23 cellular contexts compared by ENCODE assay signal in genomic region chr13:101989798-101990350, GRCh38.
DNase-seq lines count a peak whose midpoint lies in the region; ATAC-seq and TF ChIP-seq lines count a peak whose summit lies in the region.
"Had no signal": no experiment of that assay in that cellular context is flagged by ENCODE, and none has a peak within 500 bp of the region (broad histone marks: within the 10 kb centered on the region; RNA-seq: fewer than 3 reads in every experiment).

No MANE protein-coding gene starts in this region.

- no peak overlapping the region for H3K27ac ChIP-seq in GM23248
- H3K27ac ChIP-seq: BLaER1, RWPE1 had no signal

- no peaks in the 10 kb centered on the region for H3K79me2 ChIP-seq in GM23248 (ENCODE audit: insufficient read depth)

- peak; percentile 1 for DNase-seq in GM23248
- peak; percentile 12 for DNase-seq in epithelial cell of proximal tubule (ENCODE audit: low read depth)
- DNase-seq in kidney tubule cell (ENCODE audit: low spot score), result peak; percentile 26
- DNase-seq in retinal pigment epithelial cell (ENCODE audit: low read depth), result peak; percentile 56
- no peak for DNase-seq in activated naive CD4-positive, alpha-beta T cell treated with anti-CD3 and anti-CD28 coated beads, Interleukin-2, amount 50 U/mL, for 16 hours
- DNase-seq in C1 segment of cervical spinal cord (lab: John Stamatoyannopoulos, UW), result no peak
- DNase-seq in RKO (ENCODE audit: low spot score), result no peak
- DNase-seq: CD4-positive, alpha-beta T cell; DMS53; H9; KBM-7; MG63; NCI-H1048; NCI-H1417; NCI-H1694; NCI-H2029 treated with DMSO at 0.1 percent for 48 hours; NCI-H2227 treated with DMSO at 0.1 percent for 48 hours; NCI-H526 treated with DMSO at 0.1 percent for 48 hours; SHP77 had no signal

- WGBS in GM23248 (ENCODE audit: low coverage in 1 of 2, low lambda C conversion rate in 2 of 2, missing lambda C conversion rate in 2 of 2), 2 experiments, result 0 to 2% methylated on average over 5 of the region's 5 CpGs

- H3K4me1 ChIP-seq in GM23248 (ENCODE audit: insufficient read depth), result no peaks in the 10 kb centered on the region
- H3K4me1 ChIP-seq: BLaER1 had no signal

- in situ Hi-C loops in GM23248 (cut with MboI), result no loop called here

- no peaks in the 10 kb centered on the region for H3F3A ChIP-seq in GM23248 (ENCODE audit: insufficient read depth)

- H3K27me3 ChIP-seq in GM23248 (replicated peaks; ENCODE audit: insufficient read depth), result no peaks in the 10 kb centered on the region
- H3K27me3 ChIP-seq: BLaER1, MG63 had no signal

- no peaks in the 10 kb centered on the region for H3K36me3 ChIP-seq in GM23248 (ENCODE audit: low read depth)
- H3K36me3 ChIP-seq: BLaER1, MG63 had no signal

- H3K9me2 ChIP-seq in GM23248 (ENCODE audit: insufficient read depth), result no peaks in the 10 kb centered on the region

- no peak overlapping the region for H3K9ac ChIP-seq in GM23248
- H3K9ac ChIP-seq: BLaER1 had no signal

- H3K4me2 ChIP-seq in GM23248 (ENCODE audit: unreplicated experiment), result no peak overlapping the region
- H3K4me2 ChIP-seq: BLaER1, GM23338 had no signal

- H3K4me3 ChIP-seq in GM23248, result no peak overlapping the region
- no peak overlapping the region for H3K4me3 ChIP-seq in epithelial cell of proximal tubule (ENCODE audit: low read depth, low read length)
- no peak overlapping the region for H3K4me3 ChIP-seq in retinal pigment epithelial cell (ENCODE audit: low read length)
- H3K4me3 ChIP-seq: BLaER1, GM23338, MG63 had no signal

- H2AFZ ChIP-seq in GM23248, result no peak overlapping the region
- H2AFZ ChIP-seq: GM23338 had no signal

- no peak for ATAC-seq in HG02588 (IDR thresholded peaks at IDR 0.05; ENCODE audit: unreplicated experiment)
- ATAC-seq: GM23338 had no signal

- no peaks in the 10 kb centered on the region for H4K20me1 ChIP-seq in GM23248 (ENCODE audit: insufficient read depth)
- H4K20me1 ChIP-seq: BLaER1 had no signal

- no peak for TF ChIP-seq CTCF in epithelial cell of proximal tubule (conservative IDR thresholded peaks at IDR 0.05; ENCODE audit: low read depth, low read length)
- TF ChIP-seq CTCF in retinal pigment epithelial cell (conservative IDR thresholded peaks at IDR 0.05; ENCODE audit: low read depth, low read length), result no peak

- no peaks in the 10 kb centered on the region for H3K9me3 ChIP-seq in GM23248 (ENCODE audit: low read depth)
- H3K9me3 ChIP-seq: BLaER1, MG63 had no signal

Comparison
In these comparisons a context has a peak if more than half of its experiments do, and no peak if none do; other contexts are left out.
1. DNase-seq: peak in GM23248 (single experiment), epithelial cell of proximal tubule (single experiment), kidney tubule cell (single experiment) and retinal pigment epithelial cell (single experiment); none in activated naive CD4-positive, alpha-beta T cell treated with anti-CD3 and anti-CD28 coated beads, Interleukin-2, amount 50 U/mL, for 16 hours (single experiment), C1 segment of cervical spinal cord (0 of 14) and RKO (single experiment).